ENCODE assay signal across 8 cellular contexts in genomic region chr16:52624891-52625290, GRCh38.
"Had no signal": no experiment of that assay in that cellular context is flagged by ENCODE, and none has a peak within 500 bp of the region (broad histone marks: within the 10 kb centered on the region; RNA-seq: fewer than 3 reads in every experiment).

No MANE protein-coding gene starts in this region.

- ATAC-seq: GM23338, K562 had no signal

- H3K4me3 ChIP-seq: GM23338, K562 had no signal

- FAIRE-seq: H1, H54, HTR-8/SVneo, K562 had no signal

- H3K4me2 ChIP-seq: GM23338 had no signal

- DNase-seq: H9, HCEC 1CT, IMR-90 had no signal

- H2AFZ ChIP-seq: GM23338 had no signal
